Comparison of ENCODE assay signal across 7 cellular contexts in the genomic region with DNA sequence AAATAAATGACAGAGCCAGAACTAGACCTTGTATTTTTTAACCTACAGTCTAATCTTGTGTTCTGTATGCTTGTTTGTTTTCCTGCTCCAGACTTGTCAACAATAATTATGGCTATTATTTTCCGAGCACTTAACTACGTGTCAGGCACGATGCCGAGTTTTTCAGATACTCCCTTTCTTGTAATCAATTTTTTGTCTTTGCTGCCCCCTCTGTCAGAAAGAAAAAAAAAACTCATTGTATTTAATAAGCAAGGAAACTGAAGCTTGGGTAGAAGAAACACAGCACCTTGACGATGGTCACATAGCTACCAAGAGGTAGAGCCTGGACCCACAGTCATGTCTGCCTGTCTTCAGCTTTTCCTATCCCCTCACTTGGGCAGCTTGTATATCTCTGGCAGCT.
A peak's percentile ranks its signal among the peaks of the same experiment; 100 is the strongest.
DNase-seq lines count a peak whose midpoint lies in the region; TF ChIP-seq lines count a peak whose summit lies in the region.
"Not testable (repeated sequence)": the region's sequence is repeated elsewhere in the genome, so short reads cannot be mapped to it uniquely, and the experiment has no call there.

No MANE protein-coding gene starts in this region.

- peak; percentile 28 for DNase-seq in EH (ENCODE audit: low read depth)
- DNase-seq in NCI-H1105 treated with DMSO at 0.1 percent for 48 hours (lab: John Stamatoyannopoulos, UW), result peak; percentile 79
- not testable (repeated sequence) for DNase-seq in SK-N-SH; coronary artery (ENCODE audit: low spot score)
- DNase-seq in fibroblast of villous mesenchyme (ENCODE audit: low read depth), result peak; percentile 31
- peak; percentile 38 for DNase-seq in medulla oblongata (ENCODE audit: extremely low spot score)
- peak; percentile 33 for DNase-seq in putamen (ENCODE audit: low spot score)

- TF ChIP-seq CTCF in SK-N-SH (IDR thresholded peaks at IDR 0.05) (peak; percentile 51), fibroblast of villous mesenchyme (IDR thresholded peaks at IDR 0.05; ENCODE audit: insufficient read depth, low read depth, low read length) (peak; percentile 11)
- TF ChIP-seq CTCF in coronary artery (IDR thresholded peaks at IDR 0.05), result not testable (repeated sequence)

- not testable (repeated sequence) for H3K4me3 ChIP-seq in SK-N-SH (ENCODE audit: low read depth in 2 of 2, low read length in 1 of 2); fibroblast of villous mesenchyme (ENCODE audit: low read depth, low read length)
- H3K4me3 ChIP-seq in coronary artery, result peak overlapping the region; percentile 21

- not testable (repeated sequence) for H3K9me2 ChIP-seq in SK-N-SH

- H3K36me3 ChIP-seq in SK-N-SH (replicated peaks in 1 of 2; ENCODE audit: control insufficient read depth in 1 of 2, insufficient read depth in 2 of 2, low read length in 1 of 2), result not testable (repeated sequence)

- H3K27me3 ChIP-seq in SK-N-SH (ENCODE audit: insufficient read depth), result not testable (repeated sequence)

- peak; percentile 37 for TF ChIP-seq RAD21 in SK-N-SH (IDR thresholded peaks at IDR 0.05; ENCODE audit: low read length)

- CTCF ChIA-PET in SK-N-SH (lab: Yijun Ruan, JAX), result interaction anchor here (0.9 kb wide), 1 partner anchor 138 kb away, joined by 3 read pairs; no protein-coding TSS in a partner anchor

- H3K4me1 ChIP-seq in SK-N-SH (ENCODE audit: control insufficient read depth in 1 of 2, insufficient read depth in 2 of 2, low read depth in 1 of 2, low read length in 1 of 2), result not testable (repeated sequence)

- H3K9me3 ChIP-seq in SK-N-SH, result not testable (repeated sequence)

- H3K79me2 ChIP-seq in SK-N-SH (ENCODE audit: insufficient read depth), result not testable (repeated sequence)

- POLR2A ChIA-PET in SK-N-SH (lab: Yijun Ruan, JAX), result not testable (repeated sequence)

- not testable (repeated sequence) for H4K20me1 ChIP-seq in SK-N-SH (ENCODE audit: insufficient read depth)

- whole genome bisulfite sequencing in SK-N-SH (ENCODE audit: low lambda C conversion rate), result 45% methylated on average over 5 of the region's 5 CpGs

- not testable (repeated sequence) for H3K27ac ChIP-seq in SK-N-SH (ENCODE audit: low read depth in 2 of 2, low read length in 1 of 2); coronary artery

- H2AFZ ChIP-seq in SK-N-SH (ENCODE audit: low read depth), result 0 out of 2 replicates have a peak overlapping the region, but pooled peaks have one; percentile 8

- H3F3A ChIP-seq in SK-N-SH (replicated peaks; ENCODE audit: insufficient read depth), result not testable (repeated sequence)

- H3K4me2 ChIP-seq in SK-N-SH, result not testable (repeated sequence)

- not testable (repeated sequence) for TF ChIP-seq EP300 in SK-N-SH (IDR thresholded peaks at IDR 0.05; ENCODE audit: borderline replicate concordance in 1 of 2, low read depth in 1 of 2, low read length in 1 of 2)

- H3K9ac ChIP-seq in SK-N-SH, result not testable (repeated sequence)

TF ChIP-seq in SK-N-SH, 30 proteins besides CTCF, POLR2A, EP300 and RAD21:
- peak; percentile 14; the same call in 1 of the 2 replicates for TF ChIP-seq SMC3 (IDR thresholded peaks at IDR 0.05; ENCODE audit: low read depth, low read length)
